Comparison of ENCODE assay signal across 15 cellular contexts in genomic region chr4:89660444-89660843, GRCh38.
A peak's percentile ranks its signal among the peaks of the same experiment; 100 is the strongest.
DNase-seq lines count a peak whose midpoint lies in the region; ATAC-seq, FAIRE-seq and TF ChIP-seq lines count a peak whose summit lies in the region.
"Had no signal": no experiment of that assay in that cellular context is flagged by ENCODE, and none has a peak within 500 bp of the region (broad histone marks: within the 10 kb centered on the region; RNA-seq: fewer than 3 reads in every experiment).

No MANE protein-coding gene starts in this region.

- TF ChIP-seq CTCF in RWPE2 (IDR thresholded peaks at IDR 0.05; ENCODE audit: poor library complexity, severe bottlenecking) = no peak
- no peak for TF ChIP-seq CTCF in H1 (IDR thresholded peaks at IDR 0.05; ENCODE audit: control extremely low read depth in 1 of 3, insufficient read depth in 1 of 3, low read depth in 1 of 3, low read length in 3 of 3)

- H3K79me2 ChIP-seq in H1 (ENCODE audit: control insufficient read depth in 1 of 2, insufficient read depth in 2 of 2, low read length in 2 of 2) = no peaks in the 10 kb centered on the region

- H2BK120ac ChIP-seq in H1 (replicated peaks; ENCODE audit: low read depth, low read length) (no peak overlapping the region), neuronal stem cell (ENCODE audit: low read depth, low read length) (no peak overlapping the region)

- FAIRE-seq in H1 (lab: Jason Lieb, UNC) = no peak
- FAIRE-seq: H54 had no signal

- no peaks in the 10 kb centered on the region for H3K36me3 Mint-ChIP-seq in activated T-cell treated with anti-CD3 and anti-CD28 coated beads, Interleukin-2, amount 50 U/mL, for 24 hours (ENCODE audit: low read depth)
- H3K36me3 Mint-ChIP-seq: IgD-negative memory B cell had no signal

- no peak for ATAC-seq in RWPE2 (ENCODE audit: low read depth)

- H2BK20ac ChIP-seq in H1 (ENCODE audit: low read length) = no peak overlapping the region

- H3K4me3 Mint-ChIP-seq in activated T-cell treated with anti-CD3 and anti-CD28 coated beads, Interleukin-2, amount 50 U/mL, for 24 hours = no peak overlapping the region
- H3K4me3 Mint-ChIP-seq: IgD-negative memory B cell had no signal

- H3K56ac ChIP-seq in H1 (replicated peaks; ENCODE audit: insufficient read length, low read depth, low read length) = no peak overlapping the region

- DNase-seq in NCI-H82 (lab: John Stamatoyannopoulos, UW) (peak; percentile 26), NCI-H82 treated with DMSO at 0.1 percent for 48 hours (lab: John Stamatoyannopoulos, UW; ENCODE audit: unreplicated experiment) (no peak), RWPE2 (ENCODE audit: low spot score) (no peak), H1 (ENCODE audit: low read depth in 1 of 2, low spot score in 2 of 2) (no peak), renal cortical epithelial cell (ENCODE audit: low read depth) (peak; percentile 14), neuronal stem cell (ENCODE audit: low spot score) (no peak), SK-N-DZ (ENCODE audit: low spot score) (no peak)
- DNase-seq in activated T-cell treated with anti-CD3 and anti-CD28 coated beads, Interleukin-2, amount 50 U/mL, for 24 hours = no peak
- DNase-seq: AML-193, DMS53, GF-D8 had no signal

- H2BK12ac ChIP-seq in H1 (ENCODE audit: low read depth, low read length) = no peak overlapping the region
- H2BK12ac ChIP-seq in neuronal stem cell (ENCODE audit: low read length) = no peak overlapping the region

- H3K4me3 ChIP-seq in RWPE2 (ENCODE audit: severe bottlenecking) = no peak overlapping the region
- no peak overlapping the region for H3K4me3 ChIP-seq in H1 (ENCODE audit: extremely low read depth in 1 of 4, insufficient read depth in 2 of 4, low read depth in 3 of 4, low read length in 4 of 4)
- no peak overlapping the region for H3K4me3 ChIP-seq in neuronal stem cell (ENCODE audit: low read length in 2 of 2)
- H3K4me3 ChIP-seq: BLaER1 had no signal

- H2BK15ac ChIP-seq in H1 (ENCODE audit: low read length) (no peak overlapping the region), neuronal stem cell (ENCODE audit: low read length) (no peak overlapping the region)

- H3K27ac Mint-ChIP-seq in activated T-cell treated with anti-CD3 and anti-CD28 coated beads, Interleukin-2, amount 50 U/mL, for 24 hours = no peak overlapping the region
- H3K27ac Mint-ChIP-seq: IgD-negative memory B cell had no signal

- H3K36me3 ChIP-seq in RWPE2 (ENCODE audit: low read depth) (no peaks in the 10 kb centered on the region), H1 (ENCODE audit: control insufficient read depth in 2 of 4, insufficient read depth in 4 of 4, low read length in 3 of 4) (no peaks in the 10 kb centered on the region), neuronal stem cell (replicated peaks in 1 of 2; ENCODE audit: control insufficient read depth in 2 of 2, insufficient read depth in 2 of 2, low read length in 2 of 2) (no peaks in the 10 kb centered on the region)
- H3K36me3 ChIP-seq: BLaER1 had no signal

- H3K27ac ChIP-seq in RWPE2 (ENCODE audit: poor library complexity, severe bottlenecking) (peak overlapping the region; percentile 85), H1 (ENCODE audit: low read depth, low read length) (no peak overlapping the region), neuronal stem cell (replicated peaks; ENCODE audit: low read length) (no peak overlapping the region)
- H3K27ac ChIP-seq: 22Rv1, BLaER1 had no signal

- no peaks in the 10 kb centered on the region for H3K9me3 ChIP-seq in RWPE2 (ENCODE audit: severe bottlenecking)
- H3K9me3 ChIP-seq in H1 (ENCODE audit: insufficient read depth in 2 of 2, low read depth in 1 of 2, low read length in 1 of 2) = no peaks in the 10 kb centered on the region
- H3K9me3 ChIP-seq in neuronal stem cell (replicated peaks in 1 of 2; ENCODE audit: control insufficient read depth in 2 of 2, insufficient read depth in 1 of 2, low read depth in 1 of 2, low read length in 2 of 2) = no peaks in the 10 kb centered on the region
- H3K9me3 ChIP-seq: BLaER1 had no signal

- H3K23me2 ChIP-seq in H1 (ENCODE audit: low read depth, low read length) = no peaks in the 10 kb centered on the region

- H3K27me3 ChIP-seq in RWPE2 (ENCODE audit: insufficient read depth, poor library complexity, severe bottlenecking) (no peaks in the 10 kb centered on the region), H1 (replicated peaks in 1 of 4; ENCODE audit: control insufficient read depth in 3 of 4, extremely low read depth in 1 of 4, insufficient read depth in 3 of 4, low read length in 3 of 4) (peaks cover 0 to 1% (median 0%) of the 10 kb centered on the region in 4 experiments; a peak in 1 of 7 replicates), neuronal stem cell (ENCODE audit: control insufficient read depth in 3 of 3, insufficient read depth in 3 of 3, low read depth in 1 of 3, low read length in 3 of 3) (no peaks in the 10 kb centered on the region)
- H3K27me3 ChIP-seq: BLaER1 had no signal

- CTCF ChIA-PET in H1 (lab: Charles Lee; ENCODE audit: partially characterized antibody) = interaction anchor here (1.3 kb wide), 1 partner anchor 40 kb away, joined by 3 read pairs; no protein-coding TSS in a partner anchor

- TF ChIP-seq EP300 in H1 (IDR thresholded peaks at IDR 0.05; ENCODE audit: borderline replicate concordance in 1 of 2, low read depth in 2 of 2, low read length in 2 of 2) = no peak

- no peak overlapping the region for H3K4ac ChIP-seq in H1 (replicated peaks; ENCODE audit: insufficient read length, low read depth, low read length)
- H3K4ac ChIP-seq in neuronal stem cell (ENCODE audit: low read length) = no peak overlapping the region

- H4K91ac ChIP-seq in H1 (replicated peaks; ENCODE audit: insufficient read length, low read length) (no peak overlapping the region), neuronal stem cell (ENCODE audit: low read depth, low read length, poor library complexity) (no peak overlapping the region)

- H2AK5ac ChIP-seq in H1 (ENCODE audit: low read depth, low read length) = no peak overlapping the region
- H2AK5ac ChIP-seq in neuronal stem cell (ENCODE audit: low read depth, low read length) = no peak overlapping the region

- no peak overlapping the region for H2BK5ac ChIP-seq in H1 (ENCODE audit: low read depth, low read length)
- no peak overlapping the region for H2BK5ac ChIP-seq in neuronal stem cell (ENCODE audit: low read length)

- H3K9ac ChIP-seq in H1 (replicated peaks in 1 of 4; ENCODE audit: extremely low read depth in 1 of 4, low read depth in 3 of 4, low read length in 3 of 4) = no peak overlapping the region
- H3K9ac ChIP-seq in neuronal stem cell (ENCODE audit: low read depth, low read length, poor library complexity) = no peak overlapping the region
- H3K9ac ChIP-seq: BLaER1 had no signal

- POLR2A ChIA-PET in H1 (lab: Charles Lee; ENCODE audit: partially characterized antibody) = no interaction called here

- no peak overlapping the region for H4K5ac ChIP-seq in H1 (ENCODE audit: insufficient read length, low read depth, low read length)

- H3K9me3 Mint-ChIP-seq in activated T-cell treated with anti-CD3 and anti-CD28 coated beads, Interleukin-2, amount 50 U/mL, for 24 hours = no peaks in the 10 kb centered on the region
- H3K9me3 Mint-ChIP-seq: IgD-negative memory B cell had no signal

- H4K8ac ChIP-seq in H1 (ENCODE audit: extremely low read depth, insufficient read depth, low read length) (no peak overlapping the region), neuronal stem cell (ENCODE audit: low read depth, low read length) (no peak overlapping the region)

- H3K4me2 ChIP-seq in H1 (ENCODE audit: insufficient read depth in 1 of 2, low read depth in 2 of 2, low read length in 2 of 2) = no peak overlapping the region
- no peak overlapping the region for H3K4me2 ChIP-seq in neuronal stem cell (ENCODE audit: insufficient read depth, low read length, poor library complexity, severe bottlenecking)
- H3K4me2 ChIP-seq: BLaER1 had no signal

- H3K4me1 ChIP-seq in RWPE2 (ENCODE audit: insufficient read depth, poor library complexity, severe bottlenecking) (peaks cover 53% of the 10 kb centered on the region), H1 (replicated peaks in 1 of 4; ENCODE audit: control insufficient read depth in 3 of 4, insufficient read depth in 4 of 4, low read length in 3 of 4) (no peaks in the 10 kb centered on the region; a peak in 2 of 7 replicates), neuronal stem cell (ENCODE audit: control insufficient read depth in 2 of 2, insufficient read depth in 1 of 2, low read depth in 1 of 2, low read length in 2 of 2) (peaks cover 3 to 5% of the 10 kb centered on the region in 2 donors)
- H3K4me1 ChIP-seq: BLaER1 had no signal

- H3K23ac ChIP-seq in H1 (ENCODE audit: insufficient read length) = no peak overlapping the region
- no peak overlapping the region for H3K23ac ChIP-seq in neuronal stem cell (ENCODE audit: low read depth, low read length, poor library complexity)

- TF ChIP-seq POLR2A in H1 (IDR thresholded peaks at IDR 0.05; ENCODE audit: control extremely low read depth in 1 of 2, low read depth in 2 of 2, low read length in 2 of 2) = no peak

- H3K27me3 Mint-ChIP-seq in activated T-cell treated with anti-CD3 and anti-CD28 coated beads, Interleukin-2, amount 50 U/mL, for 24 hours = no peaks in the 10 kb centered on the region

- H3K18ac ChIP-seq in H1 (ENCODE audit: extremely low read depth, low read length) (no peak overlapping the region), neuronal stem cell (ENCODE audit: low read length) (no peak overlapping the region)

- H3K14ac ChIP-seq in H1 (ENCODE audit: insufficient read length) (no peak overlapping the region), neuronal stem cell (ENCODE audit: low read length) (no peak overlapping the region)

- H2AFZ ChIP-seq in H1 (ENCODE audit: low read length) (no peak overlapping the region), neuronal stem cell (ENCODE audit: low read length) (no peak overlapping the region)

- TF ChIP-seq RAD21 in H1 (IDR thresholded peaks at IDR 0.05 in 1 of 2, conservative IDR thresholded peaks at IDR 0.05 in 1 of 2; ENCODE audit: low read depth in 2 of 2, low read length in 2 of 2) = no peak

- H3K79me1 ChIP-seq in H1 (ENCODE audit: low read depth, low read length) (no peaks in the 10 kb centered on the region), neuronal stem cell (ENCODE audit: low read depth, low read length) (no peaks in the 10 kb centered on the region)

- H3K4me1 Mint-ChIP-seq in activated T-cell treated with anti-CD3 and anti-CD28 coated beads, Interleukin-2, amount 50 U/mL, for 24 hours (ENCODE audit: low read depth) = no peaks in the 10 kb centered on the region

- WGBS in H1 (ENCODE audit: extremely low coverage in 1 of 2, insufficient coverage in 1 of 2, insufficient read length in 1 of 2, insufficient replicate concordance in 2 of 2, low coverage in 1 of 2, low lambda C conversion rate in 2 of 2, missing lambda C conversion rate in 1 of 2), 2 experiments = 95% methylated on average over 3 of the region's 3 CpGs; no CpG with 5 or more reads in 1 of the 2 experiments
- no CpG with 5 or more reads among the region's 3 CpGs for WGBS in neuronal stem cell (ENCODE audit: extremely low coverage in 2 of 2, insufficient read length in 2 of 2, insufficient replicate concordance in 1 of 2), 2 donors

- no peaks in the 10 kb centered on the region for H4K20me1 ChIP-seq in H1 (replicated peaks in 1 of 2; ENCODE audit: control insufficient read depth in 1 of 2, insufficient read depth in 2 of 2, low read length in 2 of 2)
- H4K20me1 ChIP-seq: BLaER1 had no signal

TF ChIP-seq in H1, 55 proteins besides CTCF, POLR2A, EP300 and RAD21:
- peak; percentile 69; the same call in 1 of the 2 replicates for TF ChIP-seq MAFK (IDR thresholded peaks at IDR 0.05; ENCODE audit: low read depth, low read length)
- no peak for TF ChIP-seq JUND (IDR thresholded peaks at IDR 0.05; ENCODE audit: low read length)

Comparison
In these comparisons a context has a peak if more than half of its experiments do, and no peak if none do; other contexts are left out.
1. DNase-seq: peak in NCI-H82 (single experiment) and renal cortical epithelial cell (single experiment); none in NCI-H82 treated with DMSO at 0.1 percent for 48 hours (single experiment), RWPE2 (single experiment), H1 (0 of 2), neuronal stem cell (single experiment), activated T-cell treated with anti-CD3 and anti-CD28 coated beads, Interleukin-2, amount 50 U/mL, for 24 hours (single experiment) and SK-N-DZ (single experiment).